8 cellular contexts compared by ENCODE assay signal in the genomic region with DNA sequence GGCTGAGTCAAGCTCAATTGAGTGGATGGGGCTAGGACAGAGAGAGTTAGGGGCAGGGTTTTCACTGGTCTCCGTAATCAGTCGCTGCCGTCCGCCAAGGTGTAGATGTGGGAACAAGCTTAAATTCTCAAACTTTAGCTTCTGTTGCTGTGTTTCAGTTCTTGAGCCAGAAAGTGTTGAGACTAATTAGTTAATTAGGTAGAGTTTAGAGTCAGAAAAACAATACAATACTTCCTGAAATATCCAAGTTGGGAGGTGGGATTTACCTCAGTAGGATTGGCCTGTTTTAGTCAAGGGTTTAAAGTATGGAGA. TPM values are rescaled to one million over a fixed set of nuclear protein-coding genes. Genes with fewer than 3 reads are reported as not detected.
DNase-seq lines count a peak whose midpoint lies in the region; ATAC-seq and TF ChIP-seq lines count a peak whose summit lies in the region.

No MANE protein-coding gene starts in this region.

- DNase-seq in Panc1 (ENCODE audit: low read depth, low spot score) (no peak), fibroblast of mammary gland (ENCODE audit: low read depth) (no peak), NCI-H510A (lab: John Stamatoyannopoulos, UW) (no peak), RKO (ENCODE audit: low spot score) (no peak), D341Med (ENCODE audit: low spot score) (no peak), NCI-H345 treated with DMSO at 0.1 percent for 48 hours (lab: John Stamatoyannopoulos, UW; ENCODE audit: unreplicated experiment) (no peak)

- ATAC-seq in Panc1: no peak; the same call in 1 of the 2 replicates

- 0 out of 2 replicates have a peak, but pooled peaks cover 5% of the 10 kb centered on the region for H3F3A ChIP-seq in DOHH2 (ENCODE audit: control insufficient read depth, insufficient read depth)

- peak overlapping the region; percentile 67 for H3K4me2 ChIP-seq in DOHH2 (ENCODE audit: low read length)

- H3K4me1 ChIP-seq in DOHH2 (ENCODE audit: control insufficient read depth, low read length) (peaks cover 38% of the 10 kb centered on the region), Panc1 (ENCODE audit: control insufficient read depth, insufficient read depth, low read length) (peaks cover 13% of the 10 kb centered on the region), rectal smooth muscle tissue (ENCODE audit: control insufficient read depth, insufficient read depth, low read length) (peaks cover 8% of the 10 kb centered on the region)

- H3K4me3 ChIP-seq in DOHH2 (ENCODE audit: low read length): peak overlapping the region; percentile 94
- H3K4me3 ChIP-seq in Panc1 (ENCODE audit: low read depth in 2 of 2, low read length in 2 of 2): peak overlapping the region; percentile 89 to 96
- H3K4me3 ChIP-seq in fibroblast of mammary gland (ENCODE audit: control insufficient read depth, low read depth, low read length): peak overlapping the region; percentile 98
- H3K4me3 ChIP-seq in rectal smooth muscle tissue (ENCODE audit: low read length): peak overlapping the region; percentile 92

- peak overlapping the region; percentile 69 for H3K9ac ChIP-seq in rectal smooth muscle tissue (ENCODE audit: low read length)

- H3K9me3 ChIP-seq in DOHH2 (ENCODE audit: control insufficient read depth, insufficient read depth, low read length): no peaks in the 10 kb centered on the region
- H3K9me3 ChIP-seq in Panc1 (ENCODE audit: control insufficient read depth, insufficient read depth, low read depth, low read length): no peaks in the 10 kb centered on the region

- in situ Hi-C loops in Panc1 (cut with HindIII; ENCODE audit: low pct_unique_long_range_greater_than_20kb, low sequenced_read_pairs): no loop called here

- POLR2A ChIA-PET in Panc1 (lab: Charles Lee): interaction anchor here (0.6 to 2.4 kb wide), 4 partner anchors 11 to 208 kb away, joined by 3 to 23 read pairs (median 3); a partner anchor contains a TSS

- H3K27me3 ChIP-seq in DOHH2 (ENCODE audit: control insufficient read depth, low read length) (no peaks in the 10 kb centered on the region), Panc1 (ENCODE audit: control insufficient read depth, insufficient read depth, low read length) (no peaks in the 10 kb centered on the region), rectal smooth muscle tissue (ENCODE audit: control insufficient read depth, insufficient read depth, low read length) (no peaks in the 10 kb centered on the region)

- H3K79me2 ChIP-seq in DOHH2 (ENCODE audit: control insufficient read depth, low read length): peaks cover 87% of the 10 kb centered on the region

- H3K27ac ChIP-seq in DOHH2 (ENCODE audit: low read depth, low read length) (peak overlapping the region; percentile 91), Panc1 (ENCODE audit: low read length) (peak overlapping the region; percentile 97), rectal smooth muscle tissue (ENCODE audit: low read depth, low read length) (peak overlapping the region; percentile 99)

- peaks cover 21% of the 10 kb centered on the region; the same call in 1 of the 2 replicates for H4K20me1 ChIP-seq in DOHH2 (ENCODE audit: control insufficient read depth, insufficient read depth, low read depth, low read length)

- intact Hi-C loops in Panc1 (cut with micrococcal nuclease; ENCODE audit: unreplicated experiment): no loop called here

- no peak for TF ChIP-seq CTCF in DOHH2 (IDR thresholded peaks at IDR 0.05; ENCODE audit: low read depth, low read length, poor library complexity, severe bottlenecking)
- TF ChIP-seq CTCF in Panc1 (IDR thresholded peaks at IDR 0.05): no peak
- no peak for TF ChIP-seq CTCF in fibroblast of mammary gland (conservative IDR thresholded peaks at IDR 0.05; ENCODE audit: control insufficient read depth, insufficient read depth, low read depth, low read length)

- BruUV-seq in Panc1 (replicated peaks; lab: Mats Ljungman, UMichigan): TSS peak; percentile 95

- no peaks in the 10 kb centered on the region for H3K9me2 ChIP-seq in DOHH2 (replicated peaks; ENCODE audit: control insufficient read depth, low read length)

- CTCF ChIA-PET in Panc1 (lab: Charles Lee): interaction anchor here (0.6 kb wide), 1 partner anchor 208 kb away, joined by 3 read pairs; no protein-coding TSS in a partner anchor

- peaks cover 40% of the 10 kb centered on the region for H3K36me3 ChIP-seq in DOHH2 (ENCODE audit: control insufficient read depth, low read length)
- H3K36me3 ChIP-seq in Panc1 (ENCODE audit: control insufficient read depth, insufficient read depth, low read length): peaks cover 23% of the 10 kb centered on the region
- H3K36me3 ChIP-seq in rectal smooth muscle tissue (ENCODE audit: control insufficient read depth, insufficient read depth, low read length): no peaks in the 10 kb centered on the region

RNA-seq across cellular contexts. Expression of a gene that starts 1.1 kb away (rescaled TPM):
- total RNA-seq in Panc1 (2021; ENCODE audit: unreplicated experiment): 191 TPM
- 164 TPM for polyA plus RNA-seq in Panc1 (2012; ENCODE audit: insufficient read length)

RNA-seq across cellular contexts. Expression of a gene that starts 40.3 kb away (rescaled TPM):
- 39.0 TPM for total RNA-seq in Panc1 (2021; ENCODE audit: unreplicated experiment)
- 54.5 TPM for polyA plus RNA-seq in Panc1 (2012; ENCODE audit: insufficient read length)
